13 cellular contexts compared by ENCODE assay signal in the genomic region with DNA sequence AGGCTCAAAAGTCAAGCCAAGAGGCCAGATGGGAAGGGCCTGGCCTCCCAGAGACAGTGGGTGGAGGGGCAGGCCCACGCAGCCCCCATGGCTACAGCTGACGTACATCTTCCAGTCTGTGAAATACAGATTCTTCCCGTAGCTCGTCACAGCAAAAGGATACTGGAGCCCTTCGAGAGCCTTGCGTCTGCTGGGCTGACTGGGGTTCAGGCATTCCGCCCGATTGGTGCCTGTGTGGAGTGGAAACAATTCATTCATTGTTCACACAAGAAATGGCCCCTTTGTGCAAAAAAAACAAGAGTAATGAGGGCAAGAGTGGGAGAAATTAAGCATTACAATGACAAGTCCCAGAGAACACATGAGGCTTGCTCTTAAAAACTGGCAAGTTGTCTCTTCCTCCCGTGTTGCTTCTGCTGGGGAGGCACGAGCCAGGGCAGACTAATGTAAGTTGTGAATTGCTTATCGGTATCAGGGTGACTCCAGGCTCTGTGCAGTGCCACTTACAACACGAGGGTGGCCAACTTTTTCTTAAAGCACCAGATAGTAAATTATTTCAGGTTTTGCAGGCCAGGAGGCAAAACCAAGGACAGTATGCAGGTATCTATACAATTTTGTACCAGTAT.
"Had no signal": no experiment of that assay in that cellular context is flagged by ENCODE, and none has a peak within 500 bp of the region (broad histone marks: within the 10 kb centered on the region; RNA-seq: fewer than 3 reads in every experiment).

No MANE protein-coding gene starts in this region.

- H3K27me3 ChIP-seq: ascending aorta, colonic mucosa, right lobe of liver, spleen had no signal

- H3K9me3 Mint-ChIP-seq: activated naive CD4-positive, alpha-beta T cell treated with anti-CD3 and anti-CD28 coated beads, Interleukin-2, amount 10 ng/mL, durations not matched to agents 7 days and 5 days; naive thymus-derived CD4-positive, alpha-beta T cell; stimulated activated naive CD8-positive, alpha-beta T cell treated with anti-CD3 and anti-CD28 coated beads, Interleukin-15, Interleukin-2, amounts not matched to agents 100 ng/mL and 50 ng/mL, for 24 hours had no signal

- H3K36me3 Mint-ChIP-seq: activated naive CD4-positive, alpha-beta T cell treated with anti-CD3 and anti-CD28 coated beads, Interleukin-2, amount 10 ng/mL, durations not matched to agents 7 days and 5 days; naive thymus-derived CD4-positive, alpha-beta T cell had no signal

- H3K27ac Mint-ChIP-seq: activated naive CD4-positive, alpha-beta T cell treated with anti-CD3 and anti-CD28 coated beads, Interleukin-2, amount 10 ng/mL, durations not matched to agents 7 days and 5 days; naive thymus-derived CD4-positive, alpha-beta T cell; stimulated activated naive CD8-positive, alpha-beta T cell treated with anti-CD3 and anti-CD28 coated beads, Interleukin-15, Interleukin-2, amounts not matched to agents 100 ng/mL and 50 ng/mL, for 24 hours had no signal

- DNase-seq: activated CD4-positive, alpha-beta T cell treated with anti-CD3 and anti-CD28 coated beads, Interleukin-2, amount 50 U/mL, for 1 hour; activated naive CD4-positive, alpha-beta T cell treated with anti-CD3 and anti-CD28 coated beads, Interleukin-2, amount 10 ng/mL, durations not matched to agents 7 days and 5 days; colonic mucosa; foreskin fibroblast; left colon; mucosa of descending colon; naive thymus-derived CD4-positive, alpha-beta T cell; occipital lobe; spleen had no signal

- H3K4me1 ChIP-seq: colonic mucosa, right lobe of liver had no signal

- ATAC-seq: activated CD4-positive, CD25-positive, alpha-beta regulatory T cell treated with anti-CD3 and anti-CD28 coated beads, Interleukin-2, amount 50 U/mL, for 24 hours; left colon; mucosa of descending colon; naive thymus-derived CD4-positive, alpha-beta T cell; right lobe of liver had no signal

- H3K4me3 ChIP-seq: ascending aorta, colonic mucosa, mucosa of descending colon, right lobe of liver, spleen had no signal

- H3K27ac ChIP-seq: ascending aorta, colonic mucosa, right lobe of liver had no signal

- H3K4me3 Mint-ChIP-seq: activated naive CD4-positive, alpha-beta T cell treated with anti-CD3 and anti-CD28 coated beads, Interleukin-2, amount 10 ng/mL, durations not matched to agents 7 days and 5 days; naive thymus-derived CD4-positive, alpha-beta T cell; stimulated activated naive CD8-positive, alpha-beta T cell treated with anti-CD3 and anti-CD28 coated beads, Interleukin-15, Interleukin-2, amounts not matched to agents 100 ng/mL and 50 ng/mL, for 24 hours had no signal

- H3K4me1 Mint-ChIP-seq: activated naive CD4-positive, alpha-beta T cell treated with anti-CD3 and anti-CD28 coated beads, Interleukin-2, amount 10 ng/mL, durations not matched to agents 7 days and 5 days had no signal

- H3K9me3 ChIP-seq: ascending aorta, colonic mucosa, mucosa of descending colon, right lobe of liver had no signal

- H3K36me3 ChIP-seq: colonic mucosa had no signal
